14 cellular contexts compared by ENCODE assay signal in the genomic region with DNA sequence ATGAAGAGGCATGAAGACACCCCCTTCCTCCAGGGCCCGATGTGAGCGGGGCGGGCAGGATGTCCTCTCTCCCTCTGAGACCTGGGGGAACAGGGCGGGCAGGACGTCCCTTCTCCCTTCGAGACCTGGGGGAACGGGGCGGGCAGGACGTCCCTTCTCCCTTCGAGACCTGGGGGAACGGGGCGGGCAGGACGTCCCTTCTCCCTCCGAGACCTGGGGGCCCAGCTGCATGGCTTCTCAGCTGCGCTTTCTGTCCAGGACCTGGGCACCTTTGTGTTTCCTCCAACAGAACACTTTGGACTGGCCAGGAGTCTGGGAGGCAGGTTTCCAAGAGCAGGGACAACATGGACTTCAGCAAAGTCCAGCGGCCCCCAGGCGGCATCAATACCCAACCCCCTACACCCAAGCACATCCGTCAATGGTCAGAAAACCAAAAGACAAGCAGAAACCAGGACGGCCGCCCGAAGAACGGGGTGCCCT. TPM values are rescaled to one million over a fixed set of nuclear protein-coding genes. Genes with fewer than 3 reads are reported as not detected.
DNase-seq lines count a peak whose midpoint lies in the region; ATAC-seq and TF ChIP-seq lines count a peak whose summit lies in the region.
"Had no signal": no experiment of that assay in that cellular context is flagged by ENCODE, and none has a peak within 500 bp of the region (broad histone marks: within the 10 kb centered on the region; RNA-seq: fewer than 3 reads in every experiment).

No MANE protein-coding gene starts in this region.

- H4K20me1 ChIP-seq in smooth muscle cell (ENCODE audit: low read depth), result no peaks in the 10 kb centered on the region

- H3K27me3 ChIP-seq in left ventricle myocardium inferior (ENCODE audit: low read depth) (no peaks in the 10 kb centered on the region), sigmoid colon (no peaks in the 10 kb centered on the region), smooth muscle cell (ENCODE audit: low read depth) (no peaks in the 10 kb centered on the region)

- intact Hi-C loops in cardiac septum (cut with DNase I) (no loop called here), left ventricle myocardium inferior (cut with micrococcal nuclease) (no loop called here), sigmoid colon (cut with DNase I) (no loop called here)

- H3K4me3 ChIP-seq in left ventricle myocardium inferior (no peak overlapping the region), sigmoid colon (no peak overlapping the region), smooth muscle cell (no peak overlapping the region)
- H3K4me3 ChIP-seq: GM23248 had no signal

- 84 to 86% methylated on average over 22 of the region's 22 CpGs for WGBS in sigmoid colon, 2 donors
- WGBS in smooth muscle cell (ENCODE audit: low lambda C conversion rate), result 96% methylated on average over 20 of the region's 22 CpGs

- no peak for ATAC-seq in GM18519 (IDR thresholded peaks at IDR 0.05; ENCODE audit: low FRiP score, unreplicated experiment)
- ATAC-seq: CD8-positive, alpha-beta T cell had no signal

- no peak for TF ChIP-seq POLR2A in sigmoid colon (IDR thresholded peaks at IDR 0.05)

- H2AFZ ChIP-seq in smooth muscle cell (ENCODE audit: low read depth), result no peak overlapping the region
- H2AFZ ChIP-seq: GM23248 had no signal

- H3K4me1 ChIP-seq in left ventricle myocardium inferior (peaks cover 13% of the 10 kb centered on the region), sigmoid colon (peaks cover 0 to 16% (median 12%) of the 10 kb centered on the region in 4 donors), smooth muscle cell (ENCODE audit: low read depth) (no peaks in the 10 kb centered on the region)

- TF ChIP-seq CTCF in left ventricle myocardium inferior (IDR thresholded peaks at IDR 0.05; ENCODE audit: borderline replicate concordance), result no peak
- TF ChIP-seq CTCF in sigmoid colon (IDR thresholded peaks at IDR 0.05), result no peak
- no peak for TF ChIP-seq CTCF in smooth muscle cell (IDR thresholded peaks at IDR 0.05; ENCODE audit: borderline replicate concordance, insufficient read depth, poor library complexity, severe bottlenecking)

- H3K4me2 ChIP-seq in smooth muscle cell, result no peak overlapping the region

- TF ChIP-seq EP300 in sigmoid colon (IDR thresholded peaks at IDR 0.05), result no peak

- no peaks in the 10 kb centered on the region for H3F3A ChIP-seq in smooth muscle cell (ENCODE audit: low read depth)

- peak; percentile 44 for DNase-seq in cardiac septum (ENCODE audit: low spot score)
- no peak for DNase-seq in left ventricle myocardium inferior
- DNase-seq in mesenteric fat pad (ENCODE audit: low spot score), result peak; percentile 75
- DNase-seq in sigmoid colon, result peak; percentile 59
- no peak for DNase-seq in smooth muscle cell (lab: John Stamatoyannopoulos, UW; ENCODE audit: unreplicated experiment)
- DNase-seq in NCI-H510A treated with DMSO at 0.1 percent for 48 hours (lab: John Stamatoyannopoulos, UW), result no peak
- DNase-seq: 8988T; CD8-positive, alpha-beta T cell; COR-L47; DMS153; DND-41; GDM1; GM23248 had no signal

- no peak overlapping the region for H3K9ac ChIP-seq in smooth muscle cell (ENCODE audit: low read depth)
- H3K9ac ChIP-seq: GM23248 had no signal

- no peaks in the 10 kb centered on the region for H3K79me2 ChIP-seq in smooth muscle cell (ENCODE audit: low read depth)

- H3K36me3 ChIP-seq in left ventricle myocardium inferior (no peaks in the 10 kb centered on the region), sigmoid colon (no peaks in the 10 kb centered on the region), smooth muscle cell (ENCODE audit: low read depth) (no peaks in the 10 kb centered on the region)

- H3K27ac ChIP-seq in left ventricle myocardium inferior (replicated peaks) (no peak overlapping the region), sigmoid colon (no peak overlapping the region), smooth muscle cell (ENCODE audit: low read depth) (no peak overlapping the region)
- H3K27ac ChIP-seq: GM23248 had no signal

- H3K9me3 ChIP-seq in left ventricle myocardium inferior (replicated peaks) (peaks cover 25% of the 10 kb centered on the region), sigmoid colon (peaks cover 0 to 7% (median under 1%) of the 10 kb centered on the region in 4 donors), smooth muscle cell (replicated peaks; ENCODE audit: low read depth) (no peaks in the 10 kb centered on the region)

RNA-seq across cellular contexts. Expression of a gene that starts 30.8 kb away (rescaled TPM):
- total RNA-seq in cardiac septum (13.7 TPM), left ventricle myocardium inferior (15.5 TPM), mesenteric fat pad (39.6 TPM), sigmoid colon (100 to 1,000 TPM in 1 of 4 donors, 10 to 100 TPM in 3; 41.3 to 102 (median 71.0) TPM), smooth muscle cell (20.3 and 28.9 TPM in 2 replicates)
- polyA plus RNA-seq in sigmoid colon (1 to 10 TPM in 2 of 3 donors, under 1 TPM in 1; 0.92 to 7.5 (median 2.4) TPM), smooth muscle cell (25.6 and 27.6 TPM in 2 replicates)

Comparison
In these comparisons a context has a peak if more than half of its experiments do, and no peak if none do; other contexts are left out.
1. DNase-seq: peak in cardiac septum (single experiment), mesenteric fat pad (single experiment) and sigmoid colon (single experiment); none in left ventricle myocardium inferior (single experiment), smooth muscle cell (single experiment) and NCI-H510A treated with DMSO at 0.1 percent for 48 hours (single experiment).